In genomic region chr1:21572735-21573277, GRCh38 we compare ENCODE assay signal across 1 cellular context.
TF ChIP-seq lines count a peak whose summit lies in the region.

No MANE protein-coding gene starts in this region.

TF ChIP-seq in HepG2, 621 proteins besides CTCF, POLR2A, EP300 and RAD21:
- TF ChIP-seq ZNF766 (CRISPR knock-in tag; IDR thresholded peaks at IDR 0.05; ENCODE audit: borderline replicate concordance) = no peak
- TF ChIP-seq ZNF629 (CRISPR knock-in tag; conservative IDR thresholded peaks at IDR 0.05) = peak; percentile 79
